In the genomic region with DNA sequence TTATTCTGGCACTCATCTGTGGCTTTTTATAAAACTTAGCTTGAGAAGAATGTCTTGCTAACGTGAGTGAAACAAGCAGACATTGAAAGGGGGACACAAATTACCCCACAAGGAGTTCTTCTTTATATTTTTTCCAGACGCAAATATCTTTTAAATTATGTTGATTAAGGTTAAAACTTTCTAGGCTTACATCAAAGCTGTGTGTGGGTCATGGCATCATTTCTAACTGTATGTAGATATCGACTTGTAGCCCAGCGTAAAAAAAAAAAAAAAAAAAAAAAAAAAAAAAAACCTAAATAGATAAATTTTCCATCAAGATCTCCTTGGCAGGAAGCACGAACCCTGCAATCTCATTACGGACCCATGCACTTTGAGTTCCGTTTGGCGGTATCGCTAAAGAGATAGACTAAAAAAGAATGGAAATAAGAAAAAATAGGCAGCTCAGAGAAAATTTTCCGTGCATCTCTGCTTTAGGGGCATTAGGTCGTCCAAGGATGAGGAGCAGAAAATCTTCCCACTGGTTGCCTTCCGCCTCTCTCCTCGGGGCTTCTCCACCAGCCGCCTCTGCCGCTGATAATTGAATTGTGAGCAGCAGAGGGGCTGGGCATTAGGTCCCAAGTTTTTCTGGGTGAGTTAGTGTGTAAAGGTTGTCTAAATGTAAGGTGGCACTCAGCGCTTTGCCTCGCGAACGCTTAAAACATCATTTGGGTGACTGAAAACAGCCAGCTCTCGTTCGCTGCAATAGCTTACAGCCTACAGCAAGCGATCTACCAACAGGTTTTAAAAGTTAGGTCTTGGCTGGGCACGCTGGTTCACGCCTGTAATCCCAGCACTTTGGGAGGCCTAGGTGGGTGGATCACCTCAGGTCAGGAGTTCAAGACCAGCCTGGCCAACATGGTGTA, we compare ENCODE assay signal across 1 cellular context.
A peak's percentile ranks its signal among the peaks of the same experiment; 100 is the strongest.
TF ChIP-seq lines count a peak whose summit lies in the region.

No MANE protein-coding gene starts in this region.

TF ChIP-seq in HepG2, 621 proteins besides CTCF, POLR2A, EP300 and RAD21 (continued from another document):
- TF ChIP-seq SRSF1 (optimal IDR thresholded peaks at IDR 0.05; ENCODE audit: low read depth, low read length) (no peak), SALL1 (CRISPR knock-in tag; IDR thresholded peaks at IDR 0.05) (peak; percentile 16; the same call in 1 of the 2 replicates), CREBL2 (CRISPR knock-in tag; IDR thresholded peaks at IDR 0.05; ENCODE audit: borderline replicate concordance) (no peak), NCOR1 (IDR thresholded peaks at IDR 0.05; ENCODE audit: borderline replicate concordance, low read length) (0 out of 2 replicates have a peak, but pooled peaks have one; percentile 2)
- TF ChIP-seq, protein P1, sequence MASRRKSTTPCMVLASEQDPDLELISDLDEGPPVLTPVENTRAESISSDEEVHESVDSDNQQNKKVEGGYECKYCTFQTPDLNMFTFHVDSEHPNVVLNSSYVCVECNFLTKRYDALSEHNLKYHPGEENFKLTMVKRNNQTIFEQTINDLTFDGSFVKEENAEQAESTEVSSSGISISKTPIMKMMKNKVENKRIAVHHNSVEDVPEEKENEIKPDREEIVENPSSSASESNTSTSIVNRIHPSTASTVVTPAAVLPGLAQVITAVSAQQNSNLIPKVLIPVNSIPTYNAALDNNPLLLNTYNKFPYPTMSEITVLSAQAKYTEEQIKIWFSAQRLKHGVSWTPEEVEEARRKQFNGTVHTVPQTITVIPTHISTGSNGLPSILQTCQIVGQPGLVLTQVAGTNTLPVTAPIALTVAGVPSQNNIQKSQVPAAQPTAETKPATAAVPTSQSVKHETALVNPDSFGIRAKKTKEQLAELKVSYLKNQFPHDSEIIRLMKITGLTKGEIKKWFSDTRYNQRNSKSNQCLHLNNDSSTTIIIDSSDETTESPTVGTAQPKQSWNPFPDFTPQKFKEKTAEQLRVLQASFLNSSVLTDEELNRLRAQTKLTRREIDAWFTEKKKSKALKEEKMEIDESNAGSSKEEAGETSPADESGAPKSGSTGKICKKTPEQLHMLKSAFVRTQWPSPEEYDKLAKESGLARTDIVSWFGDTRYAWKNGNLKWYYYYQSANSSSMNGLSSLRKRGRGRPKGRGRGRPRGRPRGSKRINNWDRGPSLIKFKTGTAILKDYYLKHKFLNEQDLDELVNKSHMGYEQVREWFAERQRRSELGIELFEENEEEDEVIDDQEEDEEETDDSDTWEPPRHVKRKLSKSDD (CRISPR knock-in tag; IDR thresholded peaks at IDR 0.05; ENCODE audit: low read depth) = no peak
